ENCODE assay signal across 17 cellular contexts in genomic region chr3:123657578-123657977, GRCh38.
A peak's percentile ranks its signal among the peaks of the same experiment; 100 is the strongest.
DNase-seq lines count a peak whose midpoint lies in the region; ATAC-seq and TF ChIP-seq lines count a peak whose summit lies in the region.
"Had no signal": no experiment of that assay in that cellular context is flagged by ENCODE, and none has a peak within 500 bp of the region (broad histone marks: within the 10 kb centered on the region; RNA-seq: fewer than 3 reads in every experiment).

No MANE protein-coding gene starts in this region.

- H3K36me3 Mint-ChIP-seq in HFFc6 (ENCODE audit: low read depth): peaks cover 73% of the 10 kb centered on the region
- H3K36me3 Mint-ChIP-seq in activated naive CD4-positive, alpha-beta T cell treated with anti-CD3 and anti-CD28 coated beads, Interleukin-2, amount 10 ng/mL, durations not matched to agents 7 days and 5 days: no peaks in the 10 kb centered on the region
- H3K36me3 Mint-ChIP-seq in activated T-cell treated with anti-CD3 and anti-CD28 coated beads, Interleukin-2, amount 50 U/mL, for 72 hours (ENCODE audit: insufficient read depth in 2 of 2): no peaks in the 10 kb centered on the region
- H3K36me3 Mint-ChIP-seq: activated CD8-positive, alpha-beta memory T cell treated with anti-CD3 and anti-CD28 coated beads, Interleukin-2, amount 10 ng/mL, durations not matched to agents 7 days and 5 days; immature natural killer cell had no signal

- CTCF ChIA-PET in activated naive CD4-positive, alpha-beta T cell treated with anti-CD3 and anti-CD28 coated beads, Interleukin-2, amount 10 ng/mL, durations not matched to agents 7 days and 5 days (lab: Charles Lee): no interaction called here

- ATAC-seq in right lobe of liver (peak in 3 of 4 donors; percentile 5 to 37 (median 8)), GM19324 (IDR thresholded peaks at IDR 0.05; ENCODE audit: low FRiP score, unreplicated experiment) (no peak)
- ATAC-seq in activated T-cell treated with anti-CD3 and anti-CD28 coated beads, Interleukin-2, amount 50 U/mL, for 72 hours (replicated peaks in 1 of 2): no peak
- ATAC-seq: activated CD8-positive, alpha-beta memory T cell treated with anti-CD3 and anti-CD28 coated beads, Interleukin-2, amount 10 ng/mL, durations not matched to agents 7 days and 5 days had no signal

- peaks cover 27% of the 10 kb centered on the region for H3K27me3 Mint-ChIP-seq in HFFc6 (ENCODE audit: insufficient read depth)
- H3K27me3 Mint-ChIP-seq in activated naive CD4-positive, alpha-beta T cell treated with anti-CD3 and anti-CD28 coated beads, Interleukin-2, amount 10 ng/mL, durations not matched to agents 7 days and 5 days: peaks cover 19% of the 10 kb centered on the region
- H3K27me3 Mint-ChIP-seq in activated T-cell treated with anti-CD3 and anti-CD28 coated beads, Interleukin-2, amount 50 U/mL, for 72 hours (ENCODE audit: low read depth): no peaks in the 10 kb centered on the region
- H3K27me3 Mint-ChIP-seq: activated naive CD4-positive, alpha-beta T cell treated with anti-CD3 and anti-CD28 coated beads, Interleukin-2, amount 50 U/mL, for 24 hours had no signal

- 59% methylated on average over 5 of the region's 5 CpGs for WGBS in right lobe of liver (ENCODE audit: insufficient coverage, low coverage, low lambda C conversion rate, missing lambda C conversion rate)
- WGBS in spleen, 5 donors: 69 to 81% (median 76%) methylated on average over 5 of the region's 5 CpGs

- no peak for DNase-seq in HFFc6
- peak; percentile 26 to 80 for DNase-seq in dermis microvascular lymphatic vessel endothelial cell (ENCODE audit: low read depth in 2 of 2)
- DNase-seq in right lobe of liver: no peak
- no peak for DNase-seq in spleen
- DNase-seq in activated naive CD4-positive, alpha-beta T cell treated with anti-CD3 and anti-CD28 coated beads, Interleukin-2, amount 10 ng/mL, durations not matched to agents 7 days and 5 days: no peak
- no peak for DNase-seq in activated T-cell treated with anti-CD3 and anti-CD28 coated beads, Interleukin-2, amount 50 U/mL, for 72 hours
- DNase-seq in NCI-H187 treated with DMSO at 0.1 percent for 48 hours (lab: John Stamatoyannopoulos, UW): no peak
- DNase-seq: activated CD8-positive, alpha-beta memory T cell treated with anti-CD3 and anti-CD28 coated beads, Interleukin-2, amount 10 ng/mL, durations not matched to agents 7 days and 5 days; cerebellar nuclear complex; immature natural killer cell; naive B cell; NCI-H2227 treated with DMSO at 0.1 percent for 48 hours; WERI-Rb-1 had no signal

- peaks cover 95% of the 10 kb centered on the region for H3K4me1 Mint-ChIP-seq in HFFc6 (ENCODE audit: low read depth)
- no peaks in the 10 kb centered on the region for H3K4me1 Mint-ChIP-seq in activated naive CD4-positive, alpha-beta T cell treated with anti-CD3 and anti-CD28 coated beads, Interleukin-2, amount 10 ng/mL, durations not matched to agents 7 days and 5 days
- no peaks in the 10 kb centered on the region for H3K4me1 Mint-ChIP-seq in activated T-cell treated with anti-CD3 and anti-CD28 coated beads, Interleukin-2, amount 50 U/mL, for 72 hours (ENCODE audit: low read depth)
- H3K4me1 Mint-ChIP-seq: activated CD8-positive, alpha-beta memory T cell treated with anti-CD3 and anti-CD28 coated beads, Interleukin-2, amount 10 ng/mL, durations not matched to agents 7 days and 5 days; activated naive CD4-positive, alpha-beta T cell treated with anti-CD3 and anti-CD28 coated beads, Interleukin-2, amount 50 U/mL, for 24 hours; immature natural killer cell had no signal

- TF ChIP-seq CTCF in HFFc6 (IDR thresholded peaks at IDR 0.05) (no peak), right lobe of liver (IDR thresholded peaks at IDR 0.05) (no peak), spleen (IDR thresholded peaks at IDR 0.05 in 8 of 11, conservative IDR thresholded peaks at IDR 0.05 in 3 of 11) (no peak)

- H3K4me3 ChIP-seq in right lobe of liver: no peak overlapping the region
- no peak overlapping the region for H3K4me3 ChIP-seq in spleen
- H3K4me3 ChIP-seq: SK-N-MC had no signal

- H3K27me3 ChIP-seq in right lobe of liver (no peaks in the 10 kb centered on the region), spleen (replicated peaks in 1 of 7) (no peaks in the 10 kb centered on the region)

- H3K27ac ChIP-seq in right lobe of liver: peak overlapping the region; percentile 1 to 47 (median 45)
- peak overlapping the region in 7 of 8 donors; percentile 4 to 73 (median 58) for H3K27ac ChIP-seq in spleen
- H3K27ac ChIP-seq: SK-N-MC, WERI-Rb-1 had no signal

- intact Hi-C loops in right lobe of liver (cut with DNase I) (loop anchor here in 1 of 2 donors (10.0 kb wide), 1 partner anchor 47 kb away; no protein-coding TSS in a partner anchor), spleen (cut with DNase I; ENCODE audit: low total_unique reads) (no loop called here)

- H3K9me3 Mint-ChIP-seq in HFFc6: no peaks in the 10 kb centered on the region
- no peaks in the 10 kb centered on the region for H3K9me3 Mint-ChIP-seq in activated naive CD4-positive, alpha-beta T cell treated with anti-CD3 and anti-CD28 coated beads, Interleukin-2, amount 10 ng/mL, durations not matched to agents 7 days and 5 days
- peaks cover 3 to 4% of the 10 kb centered on the region in 2 donors for H3K9me3 Mint-ChIP-seq in activated T-cell treated with anti-CD3 and anti-CD28 coated beads, Interleukin-2, amount 50 U/mL, for 72 hours
- H3K9me3 Mint-ChIP-seq: activated naive CD4-positive, alpha-beta T cell treated with anti-CD3 and anti-CD28 coated beads, Interleukin-2, amount 50 U/mL, for 24 hours had no signal

- H3K27ac Mint-ChIP-seq in HFFc6: peak overlapping the region; percentile 58
- H3K27ac Mint-ChIP-seq in activated naive CD4-positive, alpha-beta T cell treated with anti-CD3 and anti-CD28 coated beads, Interleukin-2, amount 10 ng/mL, durations not matched to agents 7 days and 5 days: no peak overlapping the region
- H3K27ac Mint-ChIP-seq in activated T-cell treated with anti-CD3 and anti-CD28 coated beads, Interleukin-2, amount 50 U/mL, for 72 hours: no peak overlapping the region
- H3K27ac Mint-ChIP-seq: activated CD8-positive, alpha-beta memory T cell treated with anti-CD3 and anti-CD28 coated beads, Interleukin-2, amount 10 ng/mL, durations not matched to agents 7 days and 5 days; activated naive CD4-positive, alpha-beta T cell treated with anti-CD3 and anti-CD28 coated beads, Interleukin-2, amount 50 U/mL, for 24 hours; immature natural killer cell; stimulated activated naive CD8-positive, alpha-beta T cell treated with anti-CD3 and anti-CD28 coated beads, Interleukin-15, Interleukin-2, amounts not matched to agents 100 ng/mL and 50 ng/mL, for 24 hours had no signal

- H3K9me3 ChIP-seq in right lobe of liver (no peaks in the 10 kb centered on the region), spleen (peaks cover 0 to 8% (median 0%) of the 10 kb centered on the region in 8 donors)

- H3K36me3 ChIP-seq in right lobe of liver: peaks cover 0 to 27% (median 16%) of the 10 kb centered on the region in 4 donors
- H3K36me3 ChIP-seq in spleen: peaks cover 0 to 24% (median 0%) of the 10 kb centered on the region in 6 donors

- TF ChIP-seq POLR2A in right lobe of liver (IDR thresholded peaks at IDR 0.05) (no peak), spleen (IDR thresholded peaks at IDR 0.05) (no peak)

- H3K4me1 ChIP-seq in right lobe of liver (peaks cover 0 to 45% (median 12%) of the 10 kb centered on the region in 4 donors), spleen (peaks cover 6 to 62% (median 34%) of the 10 kb centered on the region in 6 donors)

- no peak overlapping the region for H3K4me3 Mint-ChIP-seq in HFFc6
- no peak overlapping the region for H3K4me3 Mint-ChIP-seq in activated naive CD4-positive, alpha-beta T cell treated with anti-CD3 and anti-CD28 coated beads, Interleukin-2, amount 10 ng/mL, durations not matched to agents 7 days and 5 days
- no peak overlapping the region for H3K4me3 Mint-ChIP-seq in activated T-cell treated with anti-CD3 and anti-CD28 coated beads, Interleukin-2, amount 50 U/mL, for 72 hours
- H3K4me3 Mint-ChIP-seq: activated CD8-positive, alpha-beta memory T cell treated with anti-CD3 and anti-CD28 coated beads, Interleukin-2, amount 10 ng/mL, durations not matched to agents 7 days and 5 days; activated naive CD4-positive, alpha-beta T cell treated with anti-CD3 and anti-CD28 coated beads, Interleukin-2, amount 50 U/mL, for 24 hours; immature natural killer cell; naive B cell; stimulated activated naive CD8-positive, alpha-beta T cell treated with anti-CD3 and anti-CD28 coated beads, Interleukin-15, Interleukin-2, amounts not matched to agents 100 ng/mL and 50 ng/mL, for 24 hours had no signal

Comparison
In these comparisons a context has a peak if more than half of its experiments do, and no peak if none do; other contexts are left out.
1. DNase-seq: peak in dermis microvascular lymphatic vessel endothelial cell (2 of 2); none in HFFc6 (single experiment), right lobe of liver (0 of 3), spleen (single experiment), activated naive CD4-positive, alpha-beta T cell treated with anti-CD3 and anti-CD28 coated beads, Interleukin-2, amount 10 ng/mL, durations not matched to agents 7 days and 5 days (single experiment), activated T-cell treated with anti-CD3 and anti-CD28 coated beads, Interleukin-2, amount 50 U/mL, for 72 hours (0 of 2) and NCI-H187 treated with DMSO at 0.1 percent for 48 hours (single experiment).
2. ATAC-seq: peak in right lobe of liver (3 of 4); none in GM19324 (single experiment) and activated T-cell treated with anti-CD3 and anti-CD28 coated beads, Interleukin-2, amount 50 U/mL, for 72 hours (0 of 2).